8 cellular contexts compared by ENCODE assay signal in the genomic region with DNA sequence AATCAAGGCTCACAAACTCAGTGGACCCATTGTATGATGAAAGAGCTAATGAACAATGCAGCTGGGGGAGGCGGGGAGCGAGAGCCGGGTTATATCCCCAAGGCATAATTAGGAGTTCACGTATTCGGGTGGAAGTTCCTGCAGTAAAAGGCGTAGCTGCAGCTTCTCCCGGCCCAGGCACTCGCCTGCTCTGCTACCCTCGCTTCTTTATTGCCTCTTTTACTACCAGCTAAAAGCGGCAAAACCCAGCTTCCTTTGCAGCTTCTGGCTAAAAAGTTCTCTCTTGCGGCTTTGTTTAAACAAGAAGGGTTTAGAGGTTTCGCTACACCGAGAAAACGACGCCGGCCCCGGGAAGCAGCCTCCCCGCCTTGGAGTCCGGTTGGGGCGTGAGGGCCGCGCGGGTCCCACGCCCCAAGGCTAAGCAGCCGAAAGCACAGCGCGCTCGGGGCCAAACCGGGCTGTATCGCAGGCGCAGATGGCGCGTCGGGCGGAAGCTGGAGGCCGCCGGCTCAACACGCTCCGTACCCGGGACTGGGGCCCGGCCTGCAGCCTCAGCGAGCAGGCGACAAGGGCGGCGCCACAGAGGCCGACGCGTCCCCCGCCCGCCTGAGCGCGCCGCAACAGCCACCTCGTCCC. TPM values are rescaled to one million over a fixed set of nuclear protein-coding genes. Genes with fewer than 3 reads are reported as not detected.
A peak's percentile ranks its signal among the peaks of the same experiment; 100 is the strongest.
DNase-seq lines count a peak whose midpoint lies in the region; ATAC-seq and TF ChIP-seq lines count a peak whose summit lies in the region.

No MANE protein-coding gene starts in this region.

- H3K9ac ChIP-seq in skeletal muscle satellite cell (ENCODE audit: low read depth, low read length): peak overlapping the region; percentile 99

- H3K27ac ChIP-seq in RWPE2 (ENCODE audit: poor library complexity, severe bottlenecking) (peak overlapping the region; percentile 98), caudate nucleus (ENCODE audit: low read depth, low read length) (peak overlapping the region; percentile 98)

- H3K27me3 ChIP-seq in RWPE2 (ENCODE audit: insufficient read depth, poor library complexity, severe bottlenecking): no peaks in the 10 kb centered on the region
- H3K27me3 ChIP-seq in skeletal muscle satellite cell (ENCODE audit: control insufficient read depth, insufficient read depth, low read length): no peaks in the 10 kb centered on the region

- TF ChIP-seq CTCF in RWPE2 (IDR thresholded peaks at IDR 0.05; ENCODE audit: poor library complexity, severe bottlenecking): no peak

- no peaks in the 10 kb centered on the region for H3K9me3 ChIP-seq in RWPE2 (ENCODE audit: severe bottlenecking)
- no peaks in the 10 kb centered on the region for H3K9me3 ChIP-seq in skeletal muscle satellite cell (replicated peaks; ENCODE audit: low read length)

- H3K4me2 ChIP-seq in skeletal muscle satellite cell (ENCODE audit: low read length): peak overlapping the region; percentile 93

- DNase-seq in NCI-H2196 treated with DMSO at 0.1 percent for 48 hours (lab: John Stamatoyannopoulos, UW; ENCODE audit: unreplicated experiment): peak; percentile 20
- DNase-seq in NCI-H2196 (lab: John Stamatoyannopoulos, UW; ENCODE audit: unreplicated experiment): no peak
- peak; percentile 44 for DNase-seq in HuH-7.5 (ENCODE audit: low spot score)
- DNase-seq in RWPE2 (ENCODE audit: low spot score): no peak
- peak in 47 of 61 donors; percentile 12 to 81 (median 53) for DNase-seq in caudate nucleus (lab: John Stamatoyannopoulos, UW)
- peak; percentile 71 for DNase-seq in inferior parietal cortex (ENCODE audit: extremely low spot score)

- ATAC-seq in GM21717 (IDR thresholded peaks at IDR 0.05; ENCODE audit: unreplicated experiment) (peak; percentile 64), RWPE2 (ENCODE audit: low read depth) (peak; percentile 30)

- H3K36me3 ChIP-seq in RWPE2 (ENCODE audit: low read depth): peaks cover 19% of the 10 kb centered on the region
- no peaks in the 10 kb centered on the region for H3K36me3 ChIP-seq in skeletal muscle satellite cell (ENCODE audit: insufficient read depth, low read length)

- H3K4me3 ChIP-seq in RWPE2 (ENCODE audit: severe bottlenecking): peak overlapping the region; percentile 92
- H3K4me3 ChIP-seq in skeletal muscle satellite cell (ENCODE audit: low read length): peak overlapping the region; percentile 91

- H3K4me1 ChIP-seq in RWPE2 (ENCODE audit: insufficient read depth, poor library complexity, severe bottlenecking) (peaks cover 20% of the 10 kb centered on the region), skeletal muscle satellite cell (ENCODE audit: control insufficient read depth, insufficient read depth, low read length) (peaks cover 39% of the 10 kb centered on the region)

RNA-seq across cellular contexts. Expression of gene ZBTB2, which starts 1.6 kb away (rescaled TPM):
- 6.3 and 6.6 TPM in 2 replicates for total RNA-seq in skeletal muscle satellite cell (2012; rRNA removed)

Comparison
In these comparisons a context has a peak if more than half of its experiments do, and no peak if none do; other contexts are left out.
1. DNase-seq: peak in NCI-H2196 treated with DMSO at 0.1 percent for 48 hours (single experiment), HuH-7.5 (single experiment), caudate nucleus (47 of 61) and inferior parietal cortex (single experiment); none in NCI-H2196 (single experiment) and RWPE2 (single experiment).